Comparison of ENCODE assay signal across 31 cellular contexts in genomic region chr12:89320735-89321134, GRCh38.
"Had no signal": no experiment of that assay in that cellular context is flagged by ENCODE, and none has a peak within 500 bp of the region (broad histone marks: within the 10 kb centered on the region; RNA-seq: fewer than 3 reads in every experiment).

No MANE protein-coding gene starts in this region.

- ATAC-seq: activated CD4-positive, CD25-positive, alpha-beta regulatory T cell treated with anti-CD3 and anti-CD28 coated beads, Interleukin-2, amount 50 U/mL, for 24 hours; activated naive CD8-positive, alpha-beta T cell treated with anti-CD3 and anti-CD28 coated beads, Interleukin-2, amount 50 U/mL, for 24 hours; activated T-cell treated with anti-CD3 and anti-CD28 coated beads, Interleukin-2, amount 50 U/mL, for 72 hours; body of pancreas; gastroesophageal sphincter; heart right ventricle; T-cell had no signal

- H3K27me3 Mint-ChIP-seq: activated B cell treated with CpG ODN at 0.5 μM for 24 hours; activated CD4-positive, alpha-beta memory T cell treated with anti-CD3 and anti-CD28 coated beads, Interleukin-2, amount 10 ng/mL, durations not matched to agents 7 days and 5 days; activated naive CD8-positive, alpha-beta T cell treated with anti-CD3 and anti-CD28 coated beads for 36 hours; activated naive CD8-positive, alpha-beta T cell treated with anti-CD3 and anti-CD28 coated beads, Interleukin-2, amount 50 U/mL, for 24 hours; activated T-cell treated with anti-CD3 and anti-CD28 coated beads, Interleukin-2, amount 50 U/mL, for 24 hours; T-cell had no signal

- H3K36me3 Mint-ChIP-seq: activated naive CD4-positive, alpha-beta T cell treated with anti-CD3 and anti-CD28 coated beads, Interleukin-2, amount 10 ng/mL, durations not matched to agents 7 days and 5 days; activated naive CD8-positive, alpha-beta T cell treated with anti-CD3 and anti-CD28 coated beads for 36 hours; T-cell had no signal

- H3K27ac Mint-ChIP-seq: activated B cell treated with CpG ODN at 0.5 μM for 24 hours; activated CD4-positive, alpha-beta memory T cell treated with anti-CD3 and anti-CD28 coated beads, Interleukin-2, amount 10 ng/mL, durations not matched to agents 7 days and 5 days; activated naive CD4-positive, alpha-beta T cell treated with anti-CD3 and anti-CD28 coated beads, Interleukin-2, amount 10 ng/mL, durations not matched to agents 7 days and 5 days; activated naive CD8-positive, alpha-beta T cell treated with anti-CD3 and anti-CD28 coated beads for 36 hours; activated naive CD8-positive, alpha-beta T cell treated with anti-CD3 and anti-CD28 coated beads, Interleukin-2, amount 50 U/mL, for 24 hours; activated T-cell treated with anti-CD3 and anti-CD28 coated beads, Interleukin-2, amount 50 U/mL, for 24 hours; activated T-cell treated with anti-CD3 and anti-CD28 coated beads, Interleukin-2, amount 50 U/mL, for 72 hours; T-cell; T-helper 1 cell treated with Interleukin-12 subunit alpha and Interleukin-12 subunit beta and Interleukin-4 antibody, amounts not matched to agents 30 μg/mL and 1 μg/mL, for 36 hours had no signal

- H3K4me3 ChIP-seq: adrenal gland, body of pancreas, colonic mucosa, gastroesophageal sphincter, heart right ventricle, hepatocyte had no signal

- H3K79me2 ChIP-seq: hepatocyte had no signal

- H3K4me1 ChIP-seq: colonic mucosa had no signal

- H3K4me2 ChIP-seq: hepatocyte had no signal

- DNase-seq: activated B cell treated with CpG ODN at 0.5 μM for 24 hours; activated CD4-positive, alpha-beta memory T cell treated with anti-CD3 and anti-CD28 coated beads, Interleukin-2, amount 10 ng/mL, durations not matched to agents 7 days and 5 days; activated CD4-positive, alpha-beta T cell treated with anti-CD3 and anti-CD28 coated beads for 48 hours; activated CD8-positive, alpha-beta memory T cell treated with anti-CD3 and anti-CD28 coated beads, Interleukin-2, amount 50 U/mL, for 48 hours; activated gamma-delta T cell; activated naive CD4-positive, alpha-beta T cell; activated naive CD4-positive, alpha-beta T cell treated with anti-CD3 and anti-CD28 coated beads, Interleukin-2, amount 10 ng/mL, durations not matched to agents 7 days and 5 days; activated naive CD8-positive, alpha-beta T cell treated with anti-CD3 and anti-CD28 coated beads for 36 hours; activated naive CD8-positive, alpha-beta T cell treated with anti-CD3 and anti-CD28 coated beads, Interleukin-2, amount 50 U/mL, for 24 hours; activated T-cell treated with anti-CD3 and anti-CD28 coated beads for 4 hours; activated T-cell treated with anti-CD3 and anti-CD28 coated beads, Interleukin-2, amount 50 U/mL, for 24 hours; activated T-cell treated with anti-CD3 and anti-CD28 coated beads, Interleukin-2, amount 50 U/mL, for 72 hours; adrenal gland; amygdala; aorta; body of pancreas; caudate nucleus; colonic mucosa; effector CD8-positive, alpha-beta T cell; foreskin melanocyte; heart right ventricle; T-cell; T-helper 9 cell; WERI-Rb-1 had no signal

- H3K27me3 ChIP-seq: adrenal gland, body of pancreas, colonic mucosa, gastroesophageal sphincter, heart right ventricle, hepatocyte had no signal

- H2AFZ ChIP-seq: hepatocyte had no signal

- H3K9me3 Mint-ChIP-seq: activated B cell treated with CpG ODN at 0.5 μM for 24 hours; activated CD4-positive, alpha-beta memory T cell treated with anti-CD3 and anti-CD28 coated beads, Interleukin-2, amount 10 ng/mL, durations not matched to agents 7 days and 5 days; activated naive CD4-positive, alpha-beta T cell treated with anti-CD3 and anti-CD28 coated beads, Interleukin-2, amount 10 ng/mL, durations not matched to agents 7 days and 5 days; activated naive CD8-positive, alpha-beta T cell treated with anti-CD3 and anti-CD28 coated beads for 36 hours; activated naive CD8-positive, alpha-beta T cell treated with anti-CD3 and anti-CD28 coated beads, Interleukin-2, amount 50 U/mL, for 24 hours; activated T-cell treated with anti-CD3 and anti-CD28 coated beads, Interleukin-2, amount 50 U/mL, for 24 hours; activated T-cell treated with anti-CD3 and anti-CD28 coated beads, Interleukin-2, amount 50 U/mL, for 72 hours; T-cell; T-helper 1 cell treated with Interleukin-12 subunit alpha and Interleukin-12 subunit beta and Interleukin-4 antibody, amounts not matched to agents 30 μg/mL and 1 μg/mL, for 36 hours had no signal

- FAIRE-seq: endometrium, endothelial cell of umbilical vein had no signal

- H3K27ac ChIP-seq: adrenal gland, body of pancreas, colonic mucosa, epithelial cell of prostate, gastroesophageal sphincter, heart right ventricle, hepatocyte, WERI-Rb-1 had no signal

- H3K9me3 ChIP-seq: adrenal gland, body of pancreas, colonic mucosa, gastroesophageal sphincter, heart right ventricle had no signal

- H3K36me3 ChIP-seq: adrenal gland, colonic mucosa, gastroesophageal sphincter, heart right ventricle, WERI-Rb-1 had no signal

- H3K4me3 Mint-ChIP-seq: activated B cell treated with CpG ODN at 0.5 μM for 24 hours; activated CD4-positive, alpha-beta memory T cell treated with anti-CD3 and anti-CD28 coated beads, Interleukin-2, amount 10 ng/mL, durations not matched to agents 7 days and 5 days; activated naive CD4-positive, alpha-beta T cell treated with anti-CD3 and anti-CD28 coated beads, Interleukin-2, amount 10 ng/mL, durations not matched to agents 7 days and 5 days; activated naive CD8-positive, alpha-beta T cell treated with anti-CD3 and anti-CD28 coated beads for 36 hours; activated naive CD8-positive, alpha-beta T cell treated with anti-CD3 and anti-CD28 coated beads, Interleukin-2, amount 50 U/mL, for 24 hours; activated T-cell treated with anti-CD3 and anti-CD28 coated beads, Interleukin-2, amount 50 U/mL, for 24 hours; activated T-cell treated with anti-CD3 and anti-CD28 coated beads, Interleukin-2, amount 50 U/mL, for 72 hours; T-cell; T-helper 1 cell treated with Interleukin-12 subunit alpha and Interleukin-12 subunit beta and Interleukin-4 antibody, amounts not matched to agents 30 μg/mL and 1 μg/mL, for 36 hours had no signal
